ENCODE assay signal across 1 cellular context in the genomic region with DNA sequence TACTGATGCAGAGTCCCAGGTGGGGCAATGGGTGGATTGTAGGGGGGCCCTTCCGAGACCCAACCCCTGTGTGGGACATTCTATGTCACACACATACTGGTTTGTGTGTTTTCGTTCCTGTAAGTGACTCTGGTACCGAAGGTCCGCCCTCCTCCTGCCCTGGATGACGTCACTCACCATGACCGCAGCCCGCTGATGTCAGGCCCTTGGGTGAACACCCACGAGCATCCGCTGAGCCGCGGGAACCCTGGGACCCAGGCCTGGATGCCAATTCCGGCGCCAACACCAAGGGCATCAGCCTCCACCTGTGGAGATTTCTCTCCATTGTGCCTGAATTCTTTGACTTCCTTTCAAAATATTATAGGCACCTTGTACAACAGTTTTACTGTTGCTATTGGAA.
TF ChIP-seq lines count a peak whose summit lies in the region.

No MANE protein-coding gene starts in this region.

TF ChIP-seq in HEK293, 187 proteins besides CTCF, POLR2A, EP300 and RAD21:
- TF ChIP-seq, protein P1, sequence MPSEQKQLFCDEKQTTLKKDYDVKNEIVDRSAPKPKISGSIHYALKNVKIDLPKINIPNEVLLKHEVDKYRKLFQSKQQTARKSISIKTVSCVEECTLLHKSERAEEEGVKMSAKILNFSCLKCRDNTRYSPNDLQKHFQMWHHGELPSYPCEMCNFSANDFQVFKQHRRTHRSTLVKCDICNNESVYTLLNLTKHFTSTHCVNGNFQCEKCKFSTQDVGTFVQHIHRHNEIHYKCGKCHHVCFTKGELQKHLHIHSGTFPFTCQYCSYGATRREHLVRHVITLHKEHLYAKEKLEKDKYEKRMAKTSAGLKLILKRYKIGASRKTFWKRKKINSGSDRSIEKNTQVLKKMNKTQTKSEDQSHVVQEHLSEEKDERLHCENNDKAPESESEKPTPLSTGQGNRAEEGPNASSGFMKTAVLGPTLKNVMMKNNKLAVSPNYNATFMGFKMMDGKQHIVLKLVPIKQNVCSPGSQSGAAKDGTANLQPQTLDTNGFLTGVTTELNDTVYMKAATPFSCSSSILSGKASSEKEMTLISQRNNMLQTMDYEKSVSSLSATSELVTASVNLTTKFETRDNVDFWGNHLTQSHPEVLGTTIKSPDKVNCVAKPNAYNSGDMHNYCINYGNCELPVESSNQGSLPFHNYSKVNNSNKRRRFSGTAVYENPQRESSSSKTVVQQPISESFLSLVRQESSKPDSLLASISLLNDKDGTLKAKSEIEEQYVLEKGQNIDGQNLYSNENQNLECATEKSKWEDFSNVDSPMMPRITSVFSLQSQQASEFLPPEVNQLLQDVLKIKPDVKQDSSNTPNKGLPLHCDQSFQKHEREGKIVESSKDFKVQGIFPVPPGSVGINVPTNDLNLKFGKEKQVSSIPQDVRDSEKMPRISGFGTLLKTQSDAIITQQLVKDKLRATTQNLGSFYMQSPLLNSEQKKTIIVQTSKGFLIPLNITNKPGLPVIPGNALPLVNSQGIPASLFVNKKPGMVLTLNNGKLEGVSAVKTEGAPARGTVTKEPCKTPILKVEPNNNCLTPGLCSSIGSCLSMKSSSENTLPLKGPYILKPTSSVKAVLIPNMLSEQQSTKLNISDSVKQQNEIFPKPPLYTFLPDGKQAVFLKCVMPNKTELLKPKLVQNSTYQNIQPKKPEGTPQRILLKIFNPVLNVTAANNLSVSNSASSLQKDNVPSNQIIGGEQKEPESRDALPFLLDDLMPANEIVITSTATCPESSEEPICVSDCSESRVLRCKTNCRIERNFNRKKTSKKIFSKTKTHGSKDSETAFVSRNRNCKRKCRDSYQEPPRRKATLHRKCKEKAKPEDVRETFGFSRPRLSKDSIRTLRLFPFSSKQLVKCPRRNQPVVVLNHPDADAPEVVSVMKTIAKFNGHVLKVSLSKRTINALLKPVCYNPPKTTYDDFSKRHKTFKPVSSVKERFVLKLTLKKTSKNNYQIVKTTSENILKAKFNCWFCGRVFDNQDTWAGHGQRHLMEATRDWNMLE (tag by site-specific recombination; conservative IDR thresholded peaks at IDR 0.05; ENCODE audit: low read depth), result no peak
- TF ChIP-seq, protein P2, sequence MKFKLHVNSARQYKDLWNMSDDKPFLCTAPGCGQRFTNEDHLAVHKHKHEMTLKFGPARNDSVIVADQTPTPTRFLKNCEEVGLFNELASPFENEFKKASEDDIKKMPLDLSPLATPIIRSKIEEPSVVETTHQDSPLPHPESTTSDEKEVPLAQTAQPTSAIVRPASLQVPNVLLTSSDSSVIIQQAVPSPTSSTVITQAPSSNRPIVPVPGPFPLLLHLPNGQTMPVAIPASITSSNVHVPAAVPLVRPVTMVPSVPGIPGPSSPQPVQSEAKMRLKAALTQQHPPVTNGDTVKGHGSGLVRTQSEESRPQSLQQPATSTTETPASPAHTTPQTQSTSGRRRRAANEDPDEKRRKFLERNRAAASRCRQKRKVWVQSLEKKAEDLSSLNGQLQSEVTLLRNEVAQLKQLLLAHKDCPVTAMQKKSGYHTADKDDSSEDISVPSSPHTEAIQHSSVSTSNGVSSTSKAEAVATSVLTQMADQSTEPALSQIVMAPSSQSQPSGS (tag by site-specific recombination; IDR thresholded peaks at IDR 0.05; ENCODE audit: low read depth), result peak; percentile 87
- TF ChIP-seq ZNF624 (tag by site-specific recombination; IDR thresholded peaks at IDR 0.05), result no peak
- 0 out of 2 replicates have a peak, but pooled peaks have one; percentile 18 for TF ChIP-seq EGR2 (tag by site-specific recombination; IDR thresholded peaks at IDR 0.05; ENCODE audit: low read depth)
- peak; percentile 49 for TF ChIP-seq ZBTB21 (tag by site-specific recombination; IDR thresholded peaks at IDR 0.05)
- no peak for TF ChIP-seq ZNF510 (tag by site-specific recombination; IDR thresholded peaks at IDR 0.05; ENCODE audit: insufficient replicate concordance)
- 0 out of 2 replicates have a peak, but pooled peaks have one; percentile 23 for TF ChIP-seq ZFHX2 (tag by site-specific recombination; conservative IDR thresholded peaks at IDR 0.05)
- TF ChIP-seq ZNF830 (tag by site-specific recombination; IDR thresholded peaks at IDR 0.05; ENCODE audit: low read depth), result no peak
- peak; percentile 75 for TF ChIP-seq ZNF629 (tag by site-specific recombination; IDR thresholded peaks at IDR 0.05)
- TF ChIP-seq ZNF423 (tag by site-specific recombination; IDR thresholded peaks at IDR 0.05), result no peak
